Comparison of ENCODE assay signal across 8 cellular contexts in the genomic region with DNA sequence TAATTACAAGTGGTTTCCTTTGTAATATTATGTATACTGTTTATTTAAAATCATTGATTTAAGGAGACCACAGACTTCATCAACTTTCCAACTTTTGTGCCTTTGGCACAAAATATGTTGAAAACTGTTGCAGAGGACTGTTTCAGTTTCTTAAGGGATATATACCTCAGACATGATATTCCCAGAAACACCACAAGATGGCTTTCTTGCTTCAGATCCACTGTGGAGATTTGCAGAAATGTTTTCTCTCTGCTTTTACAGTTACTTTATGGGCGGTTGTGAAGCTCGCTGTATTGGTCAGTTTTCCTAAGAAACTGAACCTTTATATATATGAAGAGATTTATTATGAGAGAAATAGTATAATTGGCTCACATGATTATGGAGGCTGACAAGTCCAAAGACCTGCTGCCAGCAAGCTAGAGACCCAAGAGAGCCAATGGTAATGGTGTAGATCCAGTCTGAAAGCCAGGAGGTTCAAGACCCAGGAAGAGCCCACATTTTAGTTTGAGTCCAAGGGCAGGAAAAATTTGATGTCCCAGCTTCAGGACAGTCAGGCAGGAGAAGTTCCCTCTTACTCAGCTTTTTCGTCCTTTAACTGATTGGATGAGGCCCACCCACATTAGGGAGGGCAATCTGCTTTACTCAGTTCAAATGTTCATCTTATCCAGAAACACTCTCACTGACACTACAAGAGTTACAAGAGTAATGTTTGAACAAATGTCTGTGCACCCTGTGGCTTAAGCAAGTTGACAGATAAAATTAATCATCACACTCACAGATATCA. TPM values are rescaled to one million over a fixed set of nuclear protein-coding genes. Genes with fewer than 3 reads are reported as not detected.
DNase-seq lines count a peak whose midpoint lies in the region; ATAC-seq and TF ChIP-seq lines count a peak whose summit lies in the region.

No MANE protein-coding gene starts in this region.

- H3K36me3 Mint-ChIP-seq in activated CD4-positive, alpha-beta memory T cell treated with anti-CD3 and anti-CD28 coated beads for 36 hours: no peaks in the 10 kb centered on the region

- intact Hi-C loops in activated CD4-positive, alpha-beta memory T cell treated with anti-CD3 and anti-CD28 coated beads for 36 hours (cut with micrococcal nuclease): loop anchor here (1.0 kb wide), 1 partner anchor 96 kb away; no protein-coding TSS in a partner anchor

- H3K27ac Mint-ChIP-seq in activated CD4-positive, alpha-beta memory T cell treated with anti-CD3 and anti-CD28 coated beads for 36 hours: no peak overlapping the region

- H3K4me3 Mint-ChIP-seq in activated CD4-positive, alpha-beta memory T cell treated with anti-CD3 and anti-CD28 coated beads for 36 hours: no peak overlapping the region

- CTCF ChIA-PET in activated CD4-positive, alpha-beta memory T cell treated with anti-CD3 and anti-CD28 coated beads for 36 hours (lab: Charles Lee): interaction anchor here (0.9 to 2.0 kb wide), 2 partner anchors 94 to 96 kb away, joined by 3 to 10 read pairs; a partner anchor contains a TSS

- no peaks in the 10 kb centered on the region for H3K27me3 Mint-ChIP-seq in activated CD4-positive, alpha-beta memory T cell treated with anti-CD3 and anti-CD28 coated beads for 36 hours

- POLR2A ChIA-PET in activated CD4-positive, alpha-beta memory T cell treated with anti-CD3 and anti-CD28 coated beads for 36 hours (lab: Charles Lee): no interaction called here

- peak; percentile 56 for ATAC-seq in GM21447 (IDR thresholded peaks at IDR 0.05; ENCODE audit: unreplicated experiment)
- no peak for ATAC-seq in GM18511 (IDR thresholded peaks at IDR 0.05; ENCODE audit: unreplicated experiment)

- no peaks in the 10 kb centered on the region for H3K9me3 Mint-ChIP-seq in activated CD4-positive, alpha-beta memory T cell treated with anti-CD3 and anti-CD28 coated beads for 36 hours

- DNase-seq in COR-L47 (lab: John Stamatoyannopoulos, UW) (peak; percentile 52), NCI-H345 (lab: John Stamatoyannopoulos, UW) (peak; percentile 15), choroid plexus epithelial cell (ENCODE audit: low read depth) (peak; percentile 90), lung microvascular endothelial cell (ENCODE audit: low read depth in 2 of 2) (peak; percentile 45 to 65), HK-2 (ENCODE audit: unreplicated experiment) (no peak)
- DNase-seq in activated CD4-positive, alpha-beta memory T cell treated with anti-CD3 and anti-CD28 coated beads for 36 hours: no peak

- H3K4me1 Mint-ChIP-seq in activated CD4-positive, alpha-beta memory T cell treated with anti-CD3 and anti-CD28 coated beads for 36 hours (ENCODE audit: low read depth): no peaks in the 10 kb centered on the region

- H3K4me3 ChIP-seq in choroid plexus epithelial cell (ENCODE audit: low read depth, low read length): no peak overlapping the region

- peak; percentile 73 for TF ChIP-seq CTCF in choroid plexus epithelial cell (conservative IDR thresholded peaks at IDR 0.05; ENCODE audit: low read depth, low read length)

RNA-seq across cellular contexts. Expression of a gene that starts 12.8 kb away (rescaled TPM):
- total RNA-seq in lung microvascular endothelial cell: 2.2 and 6.5 TPM in 2 replicates
- under 1 TPM; 0.24 to 0.36 TPM for total RNA-seq in activated CD4-positive, alpha-beta memory T cell treated with anti-CD3 and anti-CD28 coated beads for 36 hours

Comparison
In these comparisons a context has a peak if more than half of its experiments do, and no peak if none do; other contexts are left out.
1. DNase-seq: peak in COR-L47 (single experiment), NCI-H345 (single experiment), choroid plexus epithelial cell (single experiment) and lung microvascular endothelial cell (2 of 2); none in HK-2 (single experiment) and activated CD4-positive, alpha-beta memory T cell treated with anti-CD3 and anti-CD28 coated beads for 36 hours (single experiment).